In genomic region chr11:74460065-74460464, GRCh38 we compare ENCODE assay signal across 1 cellular context.
TF ChIP-seq lines count a peak whose summit lies in the region.

No MANE protein-coding gene starts in this region.

TF ChIP-seq in HepG2, 621 proteins besides CTCF, POLR2A, EP300 and RAD21:
- TF ChIP-seq FOXA1 (IDR thresholded peaks at IDR 0.05): no peak
- TF ChIP-seq FOXA1 (CRISPR knock-in tag; IDR thresholded peaks at IDR 0.05): no peak
- no peak for TF ChIP-seq ZFP91 (CRISPR knock-in tag; IDR thresholded peaks at IDR 0.05; ENCODE audit: borderline replicate concordance)
- no peak for TF ChIP-seq LCORL (IDR thresholded peaks at IDR 0.05)
- no peak for TF ChIP-seq LCORL (CRISPR knock-in tag; IDR thresholded peaks at IDR 0.05)
- no peak for TF ChIP-seq SRF (IDR thresholded peaks at IDR 0.05; ENCODE audit: low read depth, low read length)
- no peak for TF ChIP-seq YEATS2 (CRISPR knock-in tag; IDR thresholded peaks at IDR 0.05; ENCODE audit: borderline replicate concordance)
- TF ChIP-seq HMGXB3 (CRISPR knock-in tag; IDR thresholded peaks at IDR 0.05; ENCODE audit: borderline replicate concordance): no peak
- TF ChIP-seq ZFY (CRISPR knock-in tag; IDR thresholded peaks at IDR 0.05): no peak
